Comparison of ENCODE assay signal across 1 cellular context in the genomic region with DNA sequence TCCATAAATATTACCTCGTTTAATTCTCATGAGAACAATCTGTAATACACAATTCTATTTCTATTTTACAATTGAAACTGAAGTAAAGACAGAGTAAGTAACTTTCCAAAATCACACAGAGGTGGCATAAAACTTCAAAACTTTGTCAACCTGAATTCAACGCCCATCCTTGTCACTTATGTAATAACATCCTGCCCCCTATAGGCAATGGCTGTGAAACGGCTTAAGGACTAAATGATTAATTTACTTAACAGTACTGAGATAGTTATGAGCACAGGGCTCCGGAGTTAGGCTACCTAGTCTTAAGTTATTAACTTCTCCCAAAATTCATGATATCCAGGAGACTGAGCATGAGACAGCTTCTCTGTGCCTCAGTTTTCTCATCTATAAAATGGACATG.
TF ChIP-seq lines count a peak whose summit lies in the region.

No MANE protein-coding gene starts in this region.

TF ChIP-seq in GM23338, 12 proteins besides CTCF, POLR2A, EP300 and RAD21 (continued from another document):
- TF ChIP-seq ZNF462 (CRISPR knock-in tag; IDR thresholded peaks at IDR 0.05), result no peak
- TF ChIP-seq JUNB (IDR thresholded peaks at IDR 0.05; ENCODE audit: unreplicated experiment), result no peak
- TF ChIP-seq POLR2AphosphoS5 (IDR thresholded peaks at IDR 0.05; ENCODE audit: low read depth), result no peak
- no peak for TF ChIP-seq ZNF331 (CRISPR knock-in tag; IDR thresholded peaks at IDR 0.05; ENCODE audit: low read depth)
- no peak for TF ChIP-seq ZNF114 (CRISPR knock-in tag; IDR thresholded peaks at IDR 0.05)
- no peak for TF ChIP-seq CREB1 (CRISPR knock-in tag; IDR thresholded peaks at IDR 0.05; ENCODE audit: low read depth)
